14 cellular contexts compared by ENCODE assay signal in genomic region chr10:84214046-84214572, GRCh38. TPM values are rescaled to one million over a fixed set of nuclear protein-coding genes. Genes with fewer than 3 reads are reported as not detected.
DNase-seq lines count a peak whose midpoint lies in the region; ATAC-seq, FAIRE-seq and TF ChIP-seq lines count a peak whose summit lies in the region.
"Had no signal": no experiment of that assay in that cellular context is flagged by ENCODE, and none has a peak within 500 bp of the region (broad histone marks: within the 10 kb centered on the region; RNA-seq: fewer than 3 reads in every experiment).

No MANE protein-coding gene starts in this region.

- SMC1A ChIA-PET in GM12878 (lab: Charles Lee; ENCODE audit: uncharacterized antibody, unreplicated experiment), result interaction anchor here (0.6 to 4.6 kb wide), 4 partner anchors 9 to 101 kb away, joined by 3 to 29 read pairs (median 6); no protein-coding TSS in a partner anchor

- no peak for TF ChIP-seq EP300 in GM12878 (IDR thresholded peaks at IDR 0.05; ENCODE audit: borderline replicate concordance in 1 of 2, control insufficient read depth in 1 of 2, low read depth in 2 of 2, low read length in 2 of 2)

- RAD21 ChIA-PET in GM12878 (lab: Charles Lee; ENCODE audit: unreplicated experiment), result interaction anchor here (1.4 to 2.6 kb wide), 3 partner anchors 10 to 155 kb away, joined by 3 to 28 read pairs (median 6); no protein-coding TSS in a partner anchor

- TF ChIP-seq CTCF in GM12878 (IDR thresholded peaks at IDR 0.05 in 2 of 3, conservative IDR thresholded peaks at IDR 0.05 in 1 of 3; ENCODE audit: control insufficient read depth in 2 of 3, extremely low read depth in 1 of 3, insufficient read depth in 1 of 3, low read depth in 3 of 3, low read length in 3 of 3) (no peak), brain microvascular endothelial cell (IDR thresholded peaks at IDR 0.05; ENCODE audit: low read depth, low read length, missing control alignments) (no peak), spleen (IDR thresholded peaks at IDR 0.05 in 8 of 11, conservative IDR thresholded peaks at IDR 0.05 in 3 of 11) (no peak)

- H3K4me1 ChIP-seq in GM12878 (ENCODE audit: control insufficient read depth, insufficient read depth, low read length) (no peaks in the 10 kb centered on the region), spleen (no peaks in the 10 kb centered on the region)
- H3K4me1 ChIP-seq: gastrocnemius medialis had no signal

- POLR2A ChIA-PET in GM12878 (lab: Charles Lee), result no interaction called here

- intact Hi-C loops in GM12878 (cut with micrococcal nuclease; ENCODE audit: unreplicated experiment) (no loop called here), spleen (cut with DNase I; ENCODE audit: low total_unique reads) (no loop called here)

- H3K79me2 ChIP-seq in GM12878 (ENCODE audit: control insufficient read depth, insufficient read depth, low read length), result no peaks in the 10 kb centered on the region

- H3K9me3 ChIP-seq in GM12878 (replicated peaks; ENCODE audit: control insufficient read depth, insufficient read depth, low read length), result no peaks in the 10 kb centered on the region
- peaks cover 0 to 1% (median 0%) of the 10 kb centered on the region in 8 donors for H3K9me3 ChIP-seq in spleen
- H3K9me3 ChIP-seq: gastrocnemius medialis, mucosa of descending colon had no signal

- CTCF ChIA-PET in GM12878 (lab: Yijun Ruan, JAX), result interaction anchor here (0.8 to 28.3 kb wide), 16 partner anchors 9 to 157 kb away, joined by 3 to 788 read pairs (median 4); partner anchors contain the start of genes GHITM, GPR15LG and LRIT2

- DNase-seq in stimulated activated naive CD8-positive, alpha-beta T cell treated with anti-CD3 and anti-CD28 coated beads, Interleukin-15, amount 100 ng/mL, for 72 hours, result no peak
- DNase-seq in stimulated activated naive CD8-positive, alpha-beta T cell treated with anti-CD3 and anti-CD28 coated beads, Interleukin-15, Interleukin-2, amounts not matched to agents 100 U/mL and 50 U/mL, for 24 hours, result no peak
- DNase-seq in GM12878 (ENCODE audit: low read depth, low spot score) (no peak), brain microvascular endothelial cell (no peak), SHP77 (lab: John Stamatoyannopoulos, UW) (no peak), spleen (no peak), NCI-H2107 treated with DMSO at 0.1 percent for 48 hours (lab: John Stamatoyannopoulos, UW; ENCODE audit: unreplicated experiment) (no peak)
- DNase-seq: gastrocnemius medialis, SW 1271 had no signal

- no peaks in the 10 kb centered on the region for H3K4me1 Mint-ChIP-seq in stimulated activated naive CD8-positive, alpha-beta T cell treated with anti-CD3 and anti-CD28 coated beads, Interleukin-15, amount 100 ng/mL, for 72 hours

- H3K4me3 Mint-ChIP-seq in stimulated activated naive CD8-positive, alpha-beta T cell treated with anti-CD3 and anti-CD28 coated beads, Interleukin-15, amount 100 ng/mL, for 72 hours, result peak overlapping the region in 1 of 2 donors; percentile 50

- no peak overlapping the region for H2AFZ ChIP-seq in GM12878 (ENCODE audit: control insufficient read depth, low read depth, low read length)

- no peak overlapping the region for H3K4me2 ChIP-seq in GM12878 (ENCODE audit: control insufficient read depth, insufficient read depth)

- H3K9me3 Mint-ChIP-seq in stimulated activated naive CD8-positive, alpha-beta T cell treated with anti-CD3 and anti-CD28 coated beads, Interleukin-15, amount 100 ng/mL, for 72 hours, result peaks cover under 1 to 2% of the 10 kb centered on the region in 2 donors

- H3K27ac ChIP-seq in GM12878 (ENCODE audit: control insufficient read depth, insufficient read depth) (no peak overlapping the region), brain microvascular endothelial cell (no peak overlapping the region), spleen (no peak overlapping the region)
- H3K27ac ChIP-seq: gastrocnemius medialis had no signal

- ATAC-seq in stimulated activated naive CD8-positive, alpha-beta T cell treated with anti-CD3 and anti-CD28 coated beads, Interleukin-15, amount 100 ng/mL, for 72 hours, result no peak
- no peak for ATAC-seq in stimulated activated naive CD8-positive, alpha-beta T cell treated with anti-CD3 and anti-CD28 coated beads, Interleukin-15, Interleukin-2, amounts not matched to agents 100 U/mL and 50 U/mL, for 24 hours
- ATAC-seq in HG02884 (IDR thresholded peaks at IDR 0.05; ENCODE audit: unreplicated experiment) (peak; percentile 25), GM12878 (peak; percentile 47)
- ATAC-seq: gastrocnemius medialis had no signal

- H3K9ac ChIP-seq in GM12878 (ENCODE audit: control insufficient read depth, insufficient read depth, low read length), result no peak overlapping the region

- no peak for FAIRE-seq in GM12878 (lab: Jason Lieb, UNC)
- FAIRE-seq: endometrium, islet of Langerhans, urothelium cell line had no signal

- H3K27me3 Mint-ChIP-seq in stimulated activated naive CD8-positive, alpha-beta T cell treated with anti-CD3 and anti-CD28 coated beads, Interleukin-15, amount 100 ng/mL, for 72 hours, result no peaks in the 10 kb centered on the region

- H3K27me3 ChIP-seq in GM12878 (replicated peaks in 1 of 2; ENCODE audit: control insufficient read depth in 2 of 2, insufficient read depth in 2 of 2, low read length in 1 of 2) (no peaks in the 10 kb centered on the region; a peak in 2 of 4 replicates), brain microvascular endothelial cell (replicated peaks) (no peaks in the 10 kb centered on the region), spleen (replicated peaks in 1 of 7) (no peaks in the 10 kb centered on the region)
- H3K27me3 ChIP-seq: gastrocnemius medialis had no signal

- no peak for TF ChIP-seq RAD21 in GM12878 (IDR thresholded peaks at IDR 0.05; ENCODE audit: insufficient read depth, low read depth, low read length)

- 57% methylated on average over 25 of the region's 25 CpGs for WGBS in GM12878 (ENCODE audit: insufficient coverage, insufficient replicate concordance, low lambda C conversion rate, missing lambda C conversion rate)
- 64 to 83% (median 77%) methylated on average over 18 to 25 of the region's 25 CpGs for WGBS in spleen, 5 donors

- no TSS peak for BruUV-seq in GM12878 (replicated peaks; lab: Mats Ljungman, UMichigan)

- H3K36me3 ChIP-seq in GM12878 (ENCODE audit: control insufficient read depth in 2 of 2, insufficient read depth in 2 of 2, low read length in 1 of 2) (no peaks in the 10 kb centered on the region), brain microvascular endothelial cell (replicated peaks) (no peaks in the 10 kb centered on the region), spleen (no peaks in the 10 kb centered on the region)
- H3K36me3 ChIP-seq: gastrocnemius medialis had no signal

- H3K4me3 ChIP-seq in GM12878 (no peak overlapping the region), brain microvascular endothelial cell (ENCODE audit: low read depth, low read length) (no peak overlapping the region), spleen (no peak overlapping the region)
- H3K4me3 ChIP-seq: gastrocnemius medialis, mucosa of descending colon had no signal

- in situ Hi-C loops in GM12878 (cut with MboI), result no loop called here
- in situ Hi-C loops in brain microvascular endothelial cell (cut with HindIII; ENCODE audit: low pct_ligation_motif_present, low sequenced_read_pairs), result no loop called here

- H3K27ac Mint-ChIP-seq in stimulated activated naive CD8-positive, alpha-beta T cell treated with anti-CD3 and anti-CD28 coated beads, Interleukin-15, amount 100 ng/mL, for 72 hours, result peak overlapping the region; percentile 43 to 69

- TF ChIP-seq POLR2A in GM12878 (IDR thresholded peaks at IDR 0.05; ENCODE audit: low read depth, low read length) (no peak), spleen (IDR thresholded peaks at IDR 0.05) (no peak)

- no peaks in the 10 kb centered on the region for H4K20me1 ChIP-seq in GM12878 (ENCODE audit: control insufficient read depth, insufficient read depth)

RNA-seq across cellular contexts. Expression of gene LRIT2, which starts 11.2 kb away (rescaled TPM):
- total RNA-seq in GM12878 (2013; cell fraction: nucleolus; rRNA removed), result not detected in 2 replicates
- not detected in 2 replicates for total RNA-seq in GM12878 (2014; rRNA removed)
- total RNA-seq in GM12878 (2014; rRNA removed; fragmentation: Illumina TruSeq; extraction: Trizol), result not detected in 2 replicates
- not detected in 2 replicates for total RNA-seq in GM12878 (2021)
- not detected for polyA plus RNA-seq in GM12878 (2011; ENCODE audit: low read depth)
- polyA plus RNA-seq in GM12878 (2011; rRNA removed), result not detected in 2 replicates
- polyA plus RNA-seq in GM12878 (2011; cell fraction: cytosol; rRNA removed), result not detected in 2 replicates
- not detected in 2 replicates for polyA plus RNA-seq in GM12878 (2011; cell fraction: nucleus; rRNA removed)
- polyA plus RNA-seq in GM12878 (2012), result not detected in 2 replicates
- not detected in 2 replicates for polyA plus RNA-seq in GM12878 (2014; fragmentation: Illumina TruSeq; extraction: Trizol)
- not detected for polyA plus RNA-seq in GM12878 (2014; fragmentation: Nextera tagmentation; extraction: Ambion mirVana)
- polyA plus RNA-seq in GM12878 (2014; rRNA removed), result not detected in 2 replicates
- polyA plus RNA-seq in GM12878 (2016; fragmentation: Nextera tagmentation; extraction: Ambion mirVana), result not detected
- polyA minus RNA-seq in GM12878 (2011; rRNA and poly(A)+ RNA removed), result not detected in 2 replicates
- polyA minus RNA-seq in GM12878 (2011; cell fraction: cytosol; rRNA and poly(A)+ RNA removed), result not detected in 2 replicates
- polyA minus RNA-seq in GM12878 (2011; cell fraction: nucleus; rRNA and poly(A)+ RNA removed), result not detected in 2 replicates
- total RNA-seq in spleen, result not detected
- polyA plus RNA-seq in spleen, result not detected
- total RNA-seq: gastrocnemius medialis, mucosa of descending colon had no signal

RNA-seq across cellular contexts. Expression of gene CDHR1, which starts 19.8 kb away (rescaled TPM):
- total RNA-seq in GM12878 (2013; cell fraction: nucleolus; rRNA removed), result 0.20 and 0.40 TPM in 2 replicates
- total RNA-seq in GM12878 (2014; rRNA removed) (0.17 and 0.27 TPM in 2 replicates), GM12878 (2014; rRNA removed; fragmentation: Illumina TruSeq; extraction: Trizol) (0.22 and 0.23 TPM in 2 replicates), GM12878 (2021) (0.41 and 0.82 TPM in 2 replicates), spleen (10 to 100 TPM in 1 of 7 donors, 1 to 10 TPM in 6; 2.5 to 10.6 (median 7.3) TPM)
- 0.46 TPM for polyA plus RNA-seq in GM12878 (2011; ENCODE audit: low read depth)
- polyA plus RNA-seq in GM12878 (2011; rRNA removed) (2.3 and 3.0 TPM in 2 replicates), GM12878 (2014; fragmentation: Illumina TruSeq; extraction: Trizol) (0.48 and 0.71 TPM in 2 replicates), GM12878 (2014; fragmentation: Nextera tagmentation; extraction: Ambion mirVana) (under 1 TPM; 0.20 to 0.24 TPM), GM12878 (2014; rRNA removed) (0.52 and 0.58 TPM in 2 replicates), GM12878 (2016; fragmentation: Nextera tagmentation; extraction: Ambion mirVana) (under 1 TPM; 0.28 to 0.40 TPM), spleen (1 to 10 TPM in 2 of 3 donors, under 1 TPM in 1; 0.53 to 2.2 (median 2.1) TPM)
- 2.1 and 2.9 TPM in 2 replicates for polyA plus RNA-seq in GM12878 (2011; cell fraction: cytosol; rRNA removed)
- 10.9 and 15.4 TPM in 2 replicates for polyA plus RNA-seq in GM12878 (2011; cell fraction: nucleus; rRNA removed)
- polyA plus RNA-seq in GM12878 (2012), result 0.42 and 0.81 TPM in 2 replicates
- polyA minus RNA-seq in GM12878 (2011; rRNA and poly(A)+ RNA removed), result 1.4 TPM in 2 replicates
- 0.62 and 1.5 TPM in 2 replicates for polyA minus RNA-seq in GM12878 (2011; cell fraction: cytosol; rRNA and poly(A)+ RNA removed)
- polyA minus RNA-seq in GM12878 (2011; cell fraction: nucleus; rRNA and poly(A)+ RNA removed), result 1.2 and 1.8 TPM in 2 replicates

RNA-seq across cellular contexts. Expression of gene LRIT1, which starts 27.2 kb away (rescaled TPM):
- total RNA-seq in GM12878 (2013; cell fraction: nucleolus; rRNA removed), result not detected in 2 replicates
- total RNA-seq in GM12878 (2014; rRNA removed) (not detected in 2 replicates), GM12878 (2014; rRNA removed; fragmentation: Illumina TruSeq; extraction: Trizol) (not detected in 2 replicates), GM12878 (2021) (not detected in 2 replicates), spleen (not detected)
- polyA plus RNA-seq in GM12878 (2011; ENCODE audit: low read depth), result not detected
- polyA plus RNA-seq in GM12878 (2011; rRNA removed) (not detected in 2 replicates), GM12878 (2014; fragmentation: Illumina TruSeq; extraction: Trizol) (not detected in 2 replicates), GM12878 (2014; fragmentation: Nextera tagmentation; extraction: Ambion mirVana) (not detected), GM12878 (2014; rRNA removed) (not detected in 2 replicates), GM12878 (2016; fragmentation: Nextera tagmentation; extraction: Ambion mirVana) (not detected), spleen (not detected)
- polyA plus RNA-seq in GM12878 (2011; cell fraction: cytosol; rRNA removed), result not detected in 2 replicates
- polyA plus RNA-seq in GM12878 (2011; cell fraction: nucleus; rRNA removed), result not detected in 2 replicates
- not detected in 2 replicates for polyA plus RNA-seq in GM12878 (2012)
- not detected in 2 replicates for polyA minus RNA-seq in GM12878 (2011; rRNA and poly(A)+ RNA removed)
- not detected in 2 replicates for polyA minus RNA-seq in GM12878 (2011; cell fraction: cytosol; rRNA and poly(A)+ RNA removed)
- not detected in 2 replicates for polyA minus RNA-seq in GM12878 (2011; cell fraction: nucleus; rRNA and poly(A)+ RNA removed)
- total RNA-seq: gastrocnemius medialis, mucosa of descending colon had no signal

RNA-seq across cellular contexts. Expression of gene RGR, which starts 30.7 kb away (rescaled TPM):
- not detected in 2 replicates for total RNA-seq in GM12878 (2013; cell fraction: nucleolus; rRNA removed)
- total RNA-seq in GM12878 (2014; rRNA removed) (not detected in 2 replicates), GM12878 (2014; rRNA removed; fragmentation: Illumina TruSeq; extraction: Trizol) (not detected in 2 replicates), GM12878 (2021) (not detected in 2 replicates), spleen (not detected)
- polyA plus RNA-seq in GM12878 (2011; ENCODE audit: low read depth), result not detected
- polyA plus RNA-seq in GM12878 (2011; rRNA removed) (not detected in 2 replicates), GM12878 (2014; fragmentation: Illumina TruSeq; extraction: Trizol) (not detected in 2 replicates), GM12878 (2014; fragmentation: Nextera tagmentation; extraction: Ambion mirVana) (not detected), GM12878 (2014; rRNA removed) (not detected in 2 replicates), GM12878 (2016; fragmentation: Nextera tagmentation; extraction: Ambion mirVana) (not detected), spleen (not detected)
- polyA plus RNA-seq in GM12878 (2011; cell fraction: cytosol; rRNA removed), result not detected in 2 replicates
- not detected in 2 replicates for polyA plus RNA-seq in GM12878 (2011; cell fraction: nucleus; rRNA removed)
- polyA plus RNA-seq in GM12878 (2012), result not detected in 2 replicates
- not detected in 2 replicates for polyA minus RNA-seq in GM12878 (2011; rRNA and poly(A)+ RNA removed)
- polyA minus RNA-seq in GM12878 (2011; cell fraction: cytosol; rRNA and poly(A)+ RNA removed), result not detected in 2 replicates
- not detected in 2 replicates for polyA minus RNA-seq in GM12878 (2011; cell fraction: nucleus; rRNA and poly(A)+ RNA removed)
- total RNA-seq: mucosa of descending colon had no signal

RNA-seq across cellular contexts. Expression of gene GPR15LG, which starts 40.5 kb away (rescaled TPM):
- not detected in 2 replicates for total RNA-seq in GM12878 (2013; cell fraction: nucleolus; rRNA removed)
- total RNA-seq in GM12878 (2014; rRNA removed), result 1.2 and 2.0 TPM in 2 replicates
- 1.1 and 1.4 TPM in 2 replicates for total RNA-seq in GM12878 (2014; rRNA removed; fragmentation: Illumina TruSeq; extraction: Trizol)
- 1.3 and 1.5 TPM in 2 replicates for total RNA-seq in GM12878 (2021)
- polyA plus RNA-seq in GM12878 (2011; ENCODE audit: low read depth), result 0.96 TPM
- polyA plus RNA-seq in GM12878 (2011; rRNA removed), result 5.9 and 12.2 TPM in 2 replicates
- polyA plus RNA-seq in GM12878 (2011; cell fraction: cytosol; rRNA removed), result 13.3 and 14.9 TPM in 2 replicates
- polyA plus RNA-seq in GM12878 (2011; cell fraction: nucleus; rRNA removed), result 4.2 and 5.7 TPM in 2 replicates
- polyA plus RNA-seq in GM12878 (2012), result 0.58 and 0.80 TPM in 2 replicates
- polyA plus RNA-seq in GM12878 (2014; fragmentation: Illumina TruSeq; extraction: Trizol), result 0.73 and 1.7 TPM in 2 replicates
- polyA plus RNA-seq in GM12878 (2014; fragmentation: Nextera tagmentation; extraction: Ambion mirVana), result 1 to 10 TPM; 1.2 TPM
- polyA plus RNA-seq in GM12878 (2014; rRNA removed), result 0.80 and 1.5 TPM in 2 replicates
- 1 to 10 TPM; 4.2 to 5.0 TPM for polyA plus RNA-seq in GM12878 (2016; fragmentation: Nextera tagmentation; extraction: Ambion mirVana)
- 4.2 and 10.5 TPM in 2 replicates for polyA minus RNA-seq in GM12878 (2011; rRNA and poly(A)+ RNA removed)
- 2.9 and 5.5 TPM in 2 replicates for polyA minus RNA-seq in GM12878 (2011; cell fraction: cytosol; rRNA and poly(A)+ RNA removed)
- polyA minus RNA-seq in GM12878 (2011; cell fraction: nucleus; rRNA and poly(A)+ RNA removed), result 2.2 and 3.6 TPM in 2 replicates
- total RNA-seq in spleen, result not detected
- polyA plus RNA-seq in spleen, result under 1 TPM in 1 of 3 donors, not detected in 2; 0.16 TPM

Comparison
In these comparisons a context has a peak if more than half of its experiments do, and no peak if none do; other contexts are left out.
1. ATAC-seq: peak in HG02884 (single experiment) and GM12878 (single experiment); none in stimulated activated naive CD8-positive, alpha-beta T cell treated with anti-CD3 and anti-CD28 coated beads, Interleukin-15, amount 100 ng/mL, for 72 hours (single experiment) and stimulated activated naive CD8-positive, alpha-beta T cell treated with anti-CD3 and anti-CD28 coated beads, Interleukin-15, Interleukin-2, amounts not matched to agents 100 U/mL and 50 U/mL, for 24 hours (single experiment).